18 cellular contexts compared by ENCODE assay signal in the genomic region with DNA sequence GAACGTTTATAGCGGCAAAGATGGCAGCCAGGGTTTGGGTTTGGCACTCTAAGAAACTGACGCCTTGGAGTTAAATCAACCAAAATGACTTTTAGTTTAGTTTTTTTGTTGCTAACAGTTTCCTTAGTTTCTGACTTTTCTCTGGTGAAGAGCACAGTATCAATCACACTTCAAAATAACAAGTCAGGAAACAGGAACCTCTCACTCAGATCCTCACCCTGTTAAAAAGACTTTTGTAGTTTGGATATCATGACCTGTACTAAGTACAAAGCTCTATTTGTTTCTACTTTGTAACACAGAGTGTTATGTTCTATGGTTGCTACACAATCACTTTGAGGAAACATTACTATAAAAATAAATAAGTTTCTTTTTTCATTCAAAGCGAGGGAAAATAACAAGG. TPM values are rescaled to one million over a fixed set of nuclear protein-coding genes. Genes with fewer than 3 reads are reported as not detected.
DNase-seq lines count a peak whose midpoint lies in the region; ATAC-seq and TF ChIP-seq lines count a peak whose summit lies in the region.
"Had no signal": no experiment of that assay in that cellular context is flagged by ENCODE, and none has a peak within 500 bp of the region (broad histone marks: within the 10 kb centered on the region; RNA-seq: fewer than 3 reads in every experiment).

No MANE protein-coding gene starts in this region.

- intact Hi-C loops in activated CD4-positive, alpha-beta T cell treated with anti-CD3 and anti-CD28 coated beads, Interleukin-2, amount 10 ng/mL, durations not matched to agents 24 days and 14 days (cut with micrococcal nuclease) = loop anchor here (1.0 to 2.0 kb wide), 3 partner anchors 22 to 51 kb away; a partner anchor contains a TSS
- intact Hi-C loops in natural killer cell (cut with micrococcal nuclease) = loop anchor here (2.0 to 5.0 kb wide), 2 partner anchors 35 to 49 kb away; no protein-coding TSS in a partner anchor

- TF ChIP-seq CTCF in natural killer cell (IDR thresholded peaks at IDR 0.05) = no peak

- DNase-seq in activated CD4-positive, alpha-beta T cell treated with anti-CD3 and anti-CD28 coated beads, Interleukin-2, amount 10 ng/mL, durations not matched to agents 24 days and 14 days = no peak
- no peak for DNase-seq in activated CD4-positive, alpha-beta T cell treated with anti-CD3 and anti-CD28 coated beads, Interleukin-2, amount 50 U/mL, for 1 hour
- peak; percentile 40 for DNase-seq in COLO829 (ENCODE audit: low spot score)
- DNase-seq in natural killer cell = no peak
- DNase-seq in SK-N-DZ (ENCODE audit: low spot score) = no peak
- DNase-seq in DMS53 (lab: John Stamatoyannopoulos, UW) = no peak
- DNase-seq in HuH-7 (ENCODE audit: low spot score) = no peak
- DNase-seq: activated CD4-positive, alpha-beta T cell treated with anti-CD3 and anti-CD28 coated beads, Interleukin-2, amount 50 U/mL, for 4 hours; activated gamma-delta T cell treated with Interleukin-2 at 50 U/mL for 16 hours; body of pancreas; dermis blood vessel endothelial cell; gastrocnemius medialis; NCI-H146; NCI-H2227 treated with DMSO at 0.1 percent for 48 hours had no signal

- H3K36me3 Mint-ChIP-seq in activated CD4-positive, alpha-beta T cell treated with anti-CD3 and anti-CD28 coated beads, Interleukin-2, amount 10 ng/mL, durations not matched to agents 24 days and 14 days (ENCODE audit: low read depth) = peaks cover 26% of the 10 kb centered on the region
- H3K36me3 Mint-ChIP-seq in activated naive CD8-positive, alpha-beta T cell = peaks cover 2% of the 10 kb centered on the region
- no peaks in the 10 kb centered on the region for H3K36me3 Mint-ChIP-seq in natural killer cell
- H3K36me3 Mint-ChIP-seq: CD14-positive monocyte had no signal

- peaks cover 59% of the 10 kb centered on the region for H3K4me1 Mint-ChIP-seq in activated CD4-positive, alpha-beta T cell treated with anti-CD3 and anti-CD28 coated beads, Interleukin-2, amount 10 ng/mL, durations not matched to agents 24 days and 14 days
- peaks cover 71% of the 10 kb centered on the region for H3K4me1 Mint-ChIP-seq in activated naive CD8-positive, alpha-beta T cell (ENCODE audit: low read depth)
- peaks cover 55 to 65% of the 10 kb centered on the region in 2 donors for H3K4me1 Mint-ChIP-seq in natural killer cell

- ATAC-seq in natural killer cell = peak; percentile 32 to 59 (median 45)
- ATAC-seq: body of pancreas, gastrocnemius medialis had no signal

- peak overlapping the region; percentile 85 for H3K27ac Mint-ChIP-seq in activated CD4-positive, alpha-beta T cell treated with anti-CD3 and anti-CD28 coated beads, Interleukin-2, amount 10 ng/mL, durations not matched to agents 24 days and 14 days
- H3K27ac Mint-ChIP-seq in activated naive CD8-positive, alpha-beta T cell = peak overlapping the region; percentile 72
- peak overlapping the region; percentile 65 to 89 for H3K27ac Mint-ChIP-seq in natural killer cell

- H3K27me3 Mint-ChIP-seq in activated CD4-positive, alpha-beta T cell treated with anti-CD3 and anti-CD28 coated beads, Interleukin-2, amount 10 ng/mL, durations not matched to agents 24 days and 14 days = no peaks in the 10 kb centered on the region
- H3K27me3 Mint-ChIP-seq in activated naive CD8-positive, alpha-beta T cell = no peaks in the 10 kb centered on the region
- no peaks in the 10 kb centered on the region for H3K27me3 Mint-ChIP-seq in natural killer cell (ENCODE audit: low read depth in 2 of 2)

- H3K9me3 Mint-ChIP-seq in activated CD4-positive, alpha-beta T cell treated with anti-CD3 and anti-CD28 coated beads, Interleukin-2, amount 10 ng/mL, durations not matched to agents 24 days and 14 days = no peaks in the 10 kb centered on the region
- H3K9me3 Mint-ChIP-seq in activated naive CD8-positive, alpha-beta T cell (ENCODE audit: low read depth) = no peaks in the 10 kb centered on the region
- no peaks in the 10 kb centered on the region for H3K9me3 Mint-ChIP-seq in natural killer cell
- H3K9me3 Mint-ChIP-seq: CD14-positive monocyte, neural crest cell had no signal

- H3K4me3 Mint-ChIP-seq in activated CD4-positive, alpha-beta T cell treated with anti-CD3 and anti-CD28 coated beads, Interleukin-2, amount 10 ng/mL, durations not matched to agents 24 days and 14 days = peak overlapping the region; percentile 78
- H3K4me3 Mint-ChIP-seq in activated naive CD8-positive, alpha-beta T cell = peak overlapping the region; percentile 75
- peak overlapping the region; percentile 89 for H3K4me3 Mint-ChIP-seq in natural killer cell
- H3K4me3 Mint-ChIP-seq: CD14-positive monocyte, neural crest cell had no signal

RNA-seq across cellular contexts. Expression of a gene that starts 51.1 kb away (rescaled TPM):
- total RNA-seq in activated CD4-positive, alpha-beta T cell treated with anti-CD3 and anti-CD28 coated beads, Interleukin-2, amount 10 ng/mL, durations not matched to agents 24 days and 14 days = 42.7 and 48.0 TPM in 2 replicates
- total RNA-seq in natural killer cell = 10 to 100 TPM; 50.1 to 67.0 (median 51.2) TPM
- not detected in 2 replicates for polyA plus RNA-seq in SK-N-DZ (2014; cell fraction: cytosol; rRNA removed)
- polyA plus RNA-seq in SK-N-DZ (2014; cell fraction: nucleus; rRNA removed) = not detected in 2 replicates
- total RNA-seq: A673 had no signal
